1 cellular context compared by ENCODE assay signal in the genomic region with DNA sequence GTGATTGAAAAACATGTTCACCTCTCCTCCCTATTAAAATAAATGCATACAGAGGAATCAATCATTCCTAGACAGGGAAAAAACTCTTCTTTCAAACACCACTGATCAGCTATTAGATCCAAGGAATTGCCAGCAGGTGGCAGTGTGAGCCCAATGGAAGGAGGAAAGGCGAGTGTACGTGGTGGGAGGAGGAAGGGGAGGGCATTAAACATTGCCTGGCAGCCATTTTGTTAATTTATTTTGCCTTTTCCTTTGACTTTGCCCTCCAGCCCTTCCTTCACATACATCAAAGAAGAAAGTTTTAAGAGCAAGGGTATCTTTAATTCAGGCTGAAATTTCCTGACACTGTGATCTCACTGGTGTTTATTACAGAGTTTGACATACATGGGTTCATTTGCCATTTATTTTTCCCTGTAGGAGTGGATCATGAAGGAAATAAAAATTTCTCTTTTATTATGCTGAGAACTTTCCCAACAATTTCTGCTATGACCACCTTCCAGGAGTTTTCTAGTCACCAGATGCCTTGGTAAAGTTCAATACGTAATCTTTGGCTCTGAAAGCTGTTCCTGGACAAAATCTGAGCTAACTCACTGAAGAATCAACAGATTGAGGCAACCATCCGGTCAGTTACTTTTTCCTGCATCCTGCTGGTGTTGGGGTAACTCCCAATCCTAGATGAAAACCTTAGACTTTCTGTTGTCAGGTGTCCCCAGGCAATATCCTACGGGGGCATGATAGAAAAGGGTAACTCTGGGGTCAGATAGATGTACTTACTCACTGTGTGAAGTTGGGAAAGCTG.
TF ChIP-seq lines count a peak whose summit lies in the region.

No MANE protein-coding gene starts in this region.

TF ChIP-seq in HepG2, 621 proteins besides CTCF, POLR2A, EP300 and RAD21 (continued from another document):
- TF ChIP-seq, protein P1, sequence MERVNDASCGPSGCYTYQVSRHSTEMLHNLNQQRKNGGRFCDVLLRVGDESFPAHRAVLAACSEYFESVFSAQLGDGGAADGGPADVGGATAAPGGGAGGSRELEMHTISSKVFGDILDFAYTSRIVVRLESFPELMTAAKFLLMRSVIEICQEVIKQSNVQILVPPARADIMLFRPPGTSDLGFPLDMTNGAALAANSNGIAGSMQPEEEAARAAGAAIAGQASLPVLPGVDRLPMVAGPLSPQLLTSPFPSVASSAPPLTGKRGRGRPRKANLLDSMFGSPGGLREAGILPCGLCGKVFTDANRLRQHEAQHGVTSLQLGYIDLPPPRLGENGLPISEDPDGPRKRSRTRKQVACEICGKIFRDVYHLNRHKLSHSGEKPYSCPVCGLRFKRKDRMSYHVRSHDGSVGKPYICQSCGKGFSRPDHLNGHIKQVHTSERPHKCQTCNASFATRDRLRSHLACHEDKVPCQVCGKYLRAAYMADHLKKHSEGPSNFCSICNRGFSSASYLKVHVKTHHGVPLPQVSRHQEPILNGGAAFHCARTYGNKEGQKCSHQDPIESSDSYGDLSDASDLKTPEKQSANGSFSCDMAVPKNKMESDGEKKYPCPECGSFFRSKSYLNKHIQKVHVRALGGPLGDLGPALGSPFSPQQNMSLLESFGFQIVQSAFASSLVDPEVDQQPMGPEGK (CRISPR knock-in tag; IDR thresholded peaks at IDR 0.05) = peak; percentile 74
- TF ChIP-seq MXI1 (IDR thresholded peaks at IDR 0.05; ENCODE audit: borderline replicate concordance, low read depth, low read length) = peak; percentile 45; the same call in 1 of the 3 replicates
- no peak for TF ChIP-seq KDM5B (CRISPR knock-in tag; IDR thresholded peaks at IDR 0.05; ENCODE audit: borderline replicate concordance)
- TF ChIP-seq, protein P2, sequence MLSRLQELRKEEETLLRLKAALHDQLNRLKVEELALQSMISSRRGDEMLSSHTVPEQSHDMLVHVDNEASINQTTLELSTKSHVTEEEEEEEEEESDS (CRISPR knock-in tag; IDR thresholded peaks at IDR 0.05; ENCODE audit: borderline replicate concordance) = no peak
- TF ChIP-seq SOX13 (IDR thresholded peaks at IDR 0.05) = no peak
- peak in 1 of 2 experiments; percentile 23; a peak in 1 of 4 replicates for TF ChIP-seq SOX13 (CRISPR knock-in tag; conservative IDR thresholded peaks at IDR 0.05 in 1 of 2, IDR thresholded peaks at IDR 0.05 in 1 of 2)
- TF ChIP-seq KLF9 (CRISPR knock-in tag; IDR thresholded peaks at IDR 0.05; ENCODE audit: low read depth) = 0 out of 2 replicates have a peak, but pooled peaks have one; percentile 35
- peak; percentile 47; the same call in 1 of the 2 replicates for TF ChIP-seq KMT2A (CRISPR knock-in tag; IDR thresholded peaks at IDR 0.05)
- TF ChIP-seq HDAC1 (CRISPR knock-in tag; IDR thresholded peaks at IDR 0.05) = 0 out of 2 replicates have a peak, but pooled peaks have one; percentile 27
- TF ChIP-seq, protein P3, sequence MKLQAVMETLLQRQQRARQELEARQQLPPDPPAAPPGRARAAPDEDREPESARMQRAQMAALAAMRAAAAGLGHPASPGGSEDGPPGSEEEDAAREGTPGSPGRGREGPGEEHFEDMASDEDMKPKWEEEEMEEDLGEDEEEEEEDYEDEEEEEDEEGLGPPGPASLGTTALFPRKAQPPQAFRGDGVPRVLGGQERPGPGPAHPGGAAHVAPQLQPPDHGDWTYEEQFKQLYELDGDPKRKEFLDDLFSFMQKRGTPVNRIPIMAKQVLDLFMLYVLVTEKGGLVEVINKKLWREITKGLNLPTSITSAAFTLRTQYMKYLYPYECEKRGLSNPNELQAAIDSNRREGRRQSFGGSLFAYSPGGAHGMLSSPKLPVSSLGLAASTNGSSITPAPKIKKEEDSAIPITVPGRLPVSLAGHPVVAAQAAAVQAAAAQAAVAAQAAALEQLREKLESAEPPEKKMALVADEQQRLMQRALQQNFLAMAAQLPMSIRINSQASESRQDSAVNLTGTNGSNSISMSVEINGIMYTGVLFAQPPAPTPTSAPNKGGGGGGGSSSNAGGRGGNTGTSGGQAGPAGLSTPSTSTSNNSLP (IDR thresholded peaks at IDR 0.05; ENCODE audit: low read depth, low read length) = peak; percentile 73; the same call in 1 of the 2 replicates
- 0 out of 2 replicates have a peak, but pooled peaks have one; percentile 24 for TF ChIP-seq ZMYM4 (CRISPR knock-in tag; IDR thresholded peaks at IDR 0.05)
- peak; percentile 26; the same call in 1 of the 2 replicates for TF ChIP-seq KDM2A (CRISPR knock-in tag; IDR thresholded peaks at IDR 0.05; ENCODE audit: borderline replicate concordance, low read depth)
- peak; percentile 40; the same call in 1 of the 2 replicates for TF ChIP-seq GABPB1 (CRISPR knock-in tag; IDR thresholded peaks at IDR 0.05)
- TF ChIP-seq RORA (CRISPR knock-in tag; IDR thresholded peaks at IDR 0.05) = no peak
- no peak for TF ChIP-seq ZNF879 (CRISPR knock-in tag; IDR thresholded peaks at IDR 0.05)
- 0 out of 2 replicates have a peak, but pooled peaks have one; percentile 44 for TF ChIP-seq ZNF614 (CRISPR knock-in tag; IDR thresholded peaks at IDR 0.05; ENCODE audit: borderline replicate concordance)
- TF ChIP-seq KDM3A (CRISPR knock-in tag; IDR thresholded peaks at IDR 0.05; ENCODE audit: low read depth) = 0 out of 2 replicates have a peak, but pooled peaks have one; percentile 40
- peak; percentile 53 for TF ChIP-seq SAP130 (CRISPR knock-in tag; IDR thresholded peaks at IDR 0.05; ENCODE audit: low read depth)
- TF ChIP-seq, protein P4, sequence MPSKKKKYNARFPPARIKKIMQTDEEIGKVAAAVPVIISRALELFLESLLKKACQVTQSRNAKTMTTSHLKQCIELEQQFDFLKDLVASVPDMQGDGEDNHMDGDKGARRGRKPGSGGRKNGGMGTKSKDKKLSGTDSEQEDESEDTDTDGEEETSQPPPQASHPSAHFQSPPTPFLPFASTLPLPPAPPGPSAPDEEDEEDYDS (CRISPR knock-in tag; IDR thresholded peaks at IDR 0.05) = 0 out of 2 replicates have a peak, but pooled peaks have one; percentile 24
- TF ChIP-seq RNF2 (conservative IDR thresholded peaks at IDR 0.05; ENCODE audit: low read depth) = no peak
- peak; percentile 64; the same call in 1 of the 2 replicates for TF ChIP-seq MIXL1 (CRISPR knock-in tag; IDR thresholded peaks at IDR 0.05)
- TF ChIP-seq, protein P5, sequence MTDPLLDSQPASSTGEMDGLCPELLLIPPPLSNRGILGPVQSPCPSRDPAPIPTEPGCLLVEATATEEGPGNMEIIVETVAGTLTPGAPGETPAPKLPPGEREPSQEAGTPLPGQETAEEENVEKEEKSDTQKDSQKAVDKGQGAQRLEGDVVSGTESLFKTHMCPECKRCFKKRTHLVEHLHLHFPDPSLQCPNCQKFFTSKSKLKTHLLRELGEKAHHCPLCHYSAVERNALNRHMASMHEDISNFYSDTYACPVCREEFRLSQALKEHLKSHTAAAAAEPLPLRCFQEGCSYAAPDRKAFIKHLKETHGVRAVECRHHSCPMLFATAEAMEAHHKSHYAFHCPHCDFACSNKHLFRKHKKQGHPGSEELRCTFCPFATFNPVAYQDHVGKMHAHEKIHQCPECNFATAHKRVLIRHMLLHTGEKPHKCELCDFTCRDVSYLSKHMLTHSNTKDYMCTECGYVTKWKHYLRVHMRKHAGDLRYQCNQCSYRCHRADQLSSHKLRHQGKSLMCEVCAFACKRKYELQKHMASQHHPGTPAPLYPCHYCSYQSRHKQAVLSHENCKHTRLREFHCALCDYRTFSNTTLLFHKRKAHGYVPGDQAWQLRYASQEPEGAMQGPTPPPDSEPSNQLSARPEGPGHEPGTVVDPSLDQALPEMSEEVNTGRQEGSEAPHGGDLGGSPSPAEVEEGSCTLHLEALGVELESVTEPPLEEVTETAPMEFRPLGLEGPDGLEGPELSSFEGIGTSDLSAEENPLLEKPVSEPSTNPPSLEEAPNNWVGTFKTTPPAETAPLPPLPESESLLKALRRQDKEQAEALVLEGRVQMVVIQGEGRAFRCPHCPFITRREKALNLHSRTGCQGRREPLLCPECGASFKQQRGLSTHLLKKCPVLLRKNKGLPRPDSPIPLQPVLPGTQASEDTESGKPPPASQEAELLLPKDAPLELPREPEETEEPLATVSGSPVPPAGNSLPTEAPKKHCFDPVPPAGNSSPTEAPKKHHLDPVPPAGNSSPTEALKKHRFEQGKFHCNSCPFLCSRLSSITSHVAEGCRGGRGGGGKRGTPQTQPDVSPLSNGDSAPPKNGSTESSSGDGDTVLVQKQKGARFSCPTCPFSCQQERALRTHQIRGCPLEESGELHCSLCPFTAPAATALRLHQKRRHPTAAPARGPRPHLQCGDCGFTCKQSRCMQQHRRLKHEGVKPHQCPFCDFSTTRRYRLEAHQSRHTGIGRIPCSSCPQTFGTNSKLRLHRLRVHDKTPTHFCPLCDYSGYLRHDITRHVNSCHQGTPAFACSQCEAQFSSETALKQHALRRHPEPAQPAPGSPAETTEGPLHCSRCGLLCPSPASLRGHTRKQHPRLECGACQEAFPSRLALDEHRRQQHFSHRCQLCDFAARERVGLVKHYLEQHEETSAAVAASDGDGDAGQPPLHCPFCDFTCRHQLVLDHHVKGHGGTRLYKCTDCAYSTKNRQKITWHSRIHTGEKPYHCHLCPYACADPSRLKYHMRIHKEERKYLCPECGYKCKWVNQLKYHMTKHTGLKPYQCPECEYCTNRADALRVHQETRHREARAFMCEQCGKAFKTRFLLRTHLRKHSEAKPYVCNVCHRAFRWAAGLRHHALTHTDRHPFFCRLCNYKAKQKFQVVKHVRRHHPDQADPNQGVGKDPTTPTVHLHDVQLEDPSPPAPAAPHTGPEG (CRISPR knock-in tag; IDR thresholded peaks at IDR 0.05) = no peak
- TF ChIP-seq, protein P6, sequence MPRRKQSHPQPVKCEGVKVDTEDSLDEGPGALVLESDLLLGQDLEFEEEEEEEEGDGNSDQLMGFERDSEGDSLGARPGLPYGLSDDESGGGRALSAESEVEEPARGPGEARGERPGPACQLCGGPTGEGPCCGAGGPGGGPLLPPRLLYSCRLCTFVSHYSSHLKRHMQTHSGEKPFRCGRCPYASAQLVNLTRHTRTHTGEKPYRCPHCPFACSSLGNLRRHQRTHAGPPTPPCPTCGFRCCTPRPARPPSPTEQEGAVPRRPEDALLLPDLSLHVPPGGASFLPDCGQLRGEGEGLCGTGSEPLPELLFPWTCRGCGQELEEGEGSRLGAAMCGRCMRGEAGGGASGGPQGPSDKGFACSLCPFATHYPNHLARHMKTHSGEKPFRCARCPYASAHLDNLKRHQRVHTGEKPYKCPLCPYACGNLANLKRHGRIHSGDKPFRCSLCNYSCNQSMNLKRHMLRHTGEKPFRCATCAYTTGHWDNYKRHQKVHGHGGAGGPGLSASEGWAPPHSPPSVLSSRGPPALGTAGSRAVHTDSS (CRISPR knock-in tag; conservative IDR thresholded peaks at IDR 0.05) = no peak
- no peak for TF ChIP-seq ZNF720 (CRISPR knock-in tag; IDR thresholded peaks at IDR 0.05)
- TF ChIP-seq ZMYM2 (CRISPR knock-in tag; IDR thresholded peaks at IDR 0.05) = no peak
- peak; percentile 82 for TF ChIP-seq ELF3 (CRISPR knock-in tag; IDR thresholded peaks at IDR 0.05)
- no peak for TF ChIP-seq SP1 (IDR thresholded peaks at IDR 0.05)
- TF ChIP-seq SP1 (CRISPR knock-in tag; IDR thresholded peaks at IDR 0.05) = peak; percentile 47; the same call in 1 of the 2 replicates
- TF ChIP-seq, protein P7, sequence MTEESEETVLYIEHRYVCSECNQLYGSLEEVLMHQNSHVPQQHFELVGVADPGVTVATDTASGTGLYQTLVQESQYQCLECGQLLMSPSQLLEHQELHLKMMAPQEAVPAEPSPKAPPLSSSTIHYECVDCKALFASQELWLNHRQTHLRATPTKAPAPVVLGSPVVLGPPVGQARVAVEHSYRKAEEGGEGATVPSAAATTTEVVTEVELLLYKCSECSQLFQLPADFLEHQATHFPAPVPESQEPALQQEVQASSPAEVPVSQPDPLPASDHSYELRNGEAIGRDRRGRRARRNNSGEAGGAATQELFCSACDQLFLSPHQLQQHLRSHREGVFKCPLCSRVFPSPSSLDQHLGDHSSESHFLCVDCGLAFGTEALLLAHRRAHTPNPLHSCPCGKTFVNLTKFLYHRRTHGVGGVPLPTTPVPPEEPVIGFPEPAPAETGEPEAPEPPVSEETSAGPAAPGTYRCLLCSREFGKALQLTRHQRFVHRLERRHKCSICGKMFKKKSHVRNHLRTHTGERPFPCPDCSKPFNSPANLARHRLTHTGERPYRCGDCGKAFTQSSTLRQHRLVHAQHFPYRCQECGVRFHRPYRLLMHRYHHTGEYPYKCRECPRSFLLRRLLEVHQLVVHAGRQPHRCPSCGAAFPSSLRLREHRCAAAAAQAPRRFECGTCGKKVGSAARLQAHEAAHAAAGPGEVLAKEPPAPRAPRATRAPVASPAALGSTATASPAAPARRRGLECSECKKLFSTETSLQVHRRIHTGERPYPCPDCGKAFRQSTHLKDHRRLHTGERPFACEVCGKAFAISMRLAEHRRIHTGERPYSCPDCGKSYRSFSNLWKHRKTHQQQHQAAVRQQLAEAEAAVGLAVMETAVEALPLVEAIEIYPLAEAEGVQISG (CRISPR knock-in tag; IDR thresholded peaks at IDR 0.05) = peak; percentile 39; the same call in 1 of the 2 replicates
- TF ChIP-seq ZKSCAN8 (CRISPR knock-in tag; IDR thresholded peaks at IDR 0.05; ENCODE audit: borderline replicate concordance) = 0 out of 2 replicates have a peak, but pooled peaks have one; percentile 29
